In the genomic region with DNA sequence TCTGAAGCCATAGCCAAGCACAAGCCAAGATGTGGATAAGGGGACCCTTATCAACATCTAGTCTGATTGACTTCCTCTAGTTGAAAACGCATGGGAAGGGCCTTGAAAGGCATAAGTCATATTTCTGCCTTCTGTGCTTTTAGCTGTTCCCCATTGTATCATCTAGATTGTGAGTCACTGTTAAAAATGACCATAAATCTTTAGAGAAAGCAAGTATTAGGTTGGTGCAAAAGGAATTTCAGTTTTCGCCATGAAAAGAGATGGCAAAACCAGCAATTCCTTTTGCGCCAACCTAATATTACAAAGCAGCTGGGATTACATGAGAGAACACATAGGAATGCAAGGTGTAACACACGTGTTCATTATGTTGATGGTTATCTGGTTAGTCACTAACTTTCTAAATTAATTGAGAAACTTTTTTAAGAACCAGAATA, we compare ENCODE assay signal across 17 cellular contexts.
DNase-seq lines count a peak whose midpoint lies in the region; ATAC-seq and TF ChIP-seq lines count a peak whose summit lies in the region.
"Had no signal": no experiment of that assay in that cellular context is flagged by ENCODE, and none has a peak within 500 bp of the region (broad histone marks: within the 10 kb centered on the region; RNA-seq: fewer than 3 reads in every experiment).

No MANE protein-coding gene starts in this region.

- TF ChIP-seq CTCF in HFFc6 (IDR thresholded peaks at IDR 0.05): no peak
- TF ChIP-seq CTCF in RWPE2 (IDR thresholded peaks at IDR 0.05; ENCODE audit: poor library complexity, severe bottlenecking): no peak
- no peak for TF ChIP-seq CTCF in epithelial cell of esophagus (IDR thresholded peaks at IDR 0.05; ENCODE audit: insufficient read depth, low read depth, low read length, missing control alignments)
- no peak for TF ChIP-seq CTCF in esophagus squamous epithelium (IDR thresholded peaks at IDR 0.05)
- no peak for TF ChIP-seq CTCF in osteocyte (IDR thresholded peaks at IDR 0.05)
- TF ChIP-seq CTCF in brain microvascular endothelial cell (IDR thresholded peaks at IDR 0.05; ENCODE audit: low read depth, low read length, missing control alignments): no peak

- H3K4me1 Mint-ChIP-seq in HFFc6 (ENCODE audit: low read depth) (peaks cover 73% of the 10 kb centered on the region), osteocyte (ENCODE audit: unreplicated experiment) (peaks cover 22% of the 10 kb centered on the region)
- H3K4me1 Mint-ChIP-seq: T-cell had no signal

- H3K4me1 ChIP-seq in RWPE2 (ENCODE audit: insufficient read depth, poor library complexity, severe bottlenecking) (peaks cover 60% of the 10 kb centered on the region), esophagus squamous epithelium (peaks cover 0 to 78% (median 0%) of the 10 kb centered on the region in 3 donors)

- H3K36me3 Mint-ChIP-seq in HFFc6 (ENCODE audit: low read depth): no peaks in the 10 kb centered on the region
- no peaks in the 10 kb centered on the region for H3K36me3 Mint-ChIP-seq in osteocyte (ENCODE audit: unreplicated experiment)
- H3K36me3 Mint-ChIP-seq: T-cell had no signal

- H3K4me3 ChIP-seq in RWPE2 (ENCODE audit: severe bottlenecking): no peak overlapping the region
- H3K4me3 ChIP-seq in epithelial cell of esophagus (ENCODE audit: low read length): no peak overlapping the region
- H3K4me3 ChIP-seq in esophagus squamous epithelium: no peak overlapping the region
- H3K4me3 ChIP-seq in brain microvascular endothelial cell (ENCODE audit: low read depth, low read length): no peak overlapping the region

- H3K9me3 ChIP-seq in RWPE2 (ENCODE audit: severe bottlenecking) (no peaks in the 10 kb centered on the region), esophagus squamous epithelium (no peaks in the 10 kb centered on the region)

- H3K9me3 Mint-ChIP-seq in HFFc6 (no peaks in the 10 kb centered on the region), osteocyte (ENCODE audit: unreplicated experiment) (peaks cover 7% of the 10 kb centered on the region)
- H3K9me3 Mint-ChIP-seq: T-cell had no signal

- H3K27me3 Mint-ChIP-seq in HFFc6 (ENCODE audit: insufficient read depth) (no peaks in the 10 kb centered on the region; the same call in 1 of the 2 replicates), osteocyte (ENCODE audit: unreplicated experiment) (no peaks in the 10 kb centered on the region)

- H3K4me3 Mint-ChIP-seq in HFFc6 (no peak overlapping the region), osteocyte (ENCODE audit: unreplicated experiment) (no peak overlapping the region)
- H3K4me3 Mint-ChIP-seq: T-cell had no signal

- H3K27ac Mint-ChIP-seq in HFFc6 (peak overlapping the region; percentile 46; the same call in 1 of the 2 replicates), osteocyte (ENCODE audit: unreplicated experiment) (no peak overlapping the region)
- H3K27ac Mint-ChIP-seq: T-cell had no signal

- H3K27ac ChIP-seq in RWPE2 (ENCODE audit: poor library complexity, severe bottlenecking) (peak overlapping the region; percentile 99), esophagus squamous epithelium (peak overlapping the region in 1 of 4 donors; percentile 15), brain microvascular endothelial cell (no peak overlapping the region)

- ATAC-seq in RWPE2 (ENCODE audit: low read depth): peak; percentile 84
- ATAC-seq: SK-N-SH treated with all-trans-retinoic acid at 6 μM for 48 hours, T-cell had no signal

- H3K36me3 ChIP-seq in RWPE2 (ENCODE audit: low read depth) (no peaks in the 10 kb centered on the region), esophagus squamous epithelium (no peaks in the 10 kb centered on the region), brain microvascular endothelial cell (replicated peaks) (no peaks in the 10 kb centered on the region)

- WGBS in esophagus squamous epithelium, 2 donors: 41 to 67% methylated on average over 4 of the region's 4 CpGs

- H3K27me3 ChIP-seq in RWPE2 (ENCODE audit: insufficient read depth, poor library complexity, severe bottlenecking) (no peaks in the 10 kb centered on the region), esophagus squamous epithelium (no peaks in the 10 kb centered on the region), brain microvascular endothelial cell (replicated peaks) (no peaks in the 10 kb centered on the region)

- TF ChIP-seq POLR2A in esophagus squamous epithelium (IDR thresholded peaks at IDR 0.05): no peak

- DNase-seq in HFFc6 (peak; percentile 50), RWPE2 (ENCODE audit: low spot score) (no peak), epithelial cell of esophagus (ENCODE audit: low read depth) (peak; percentile 86), renal cortical epithelial cell (ENCODE audit: low read depth) (peak; percentile 5), HuH-7.5 (ENCODE audit: low spot score) (no peak), esophagus squamous epithelium (lab: John Stamatoyannopoulos, UW) (no peak), osteocyte (ENCODE audit: extremely low spot score, unreplicated experiment) (no peak), brain microvascular endothelial cell (no peak)
- DNase-seq: COR-L47, DMS 273 treated with DMSO at 0.1 percent for 48 hours, GF-D8, NCI-H1694 treated with DMSO at 0.1 percent for 48 hours, NCI-H510A treated with DMSO at 0.1 percent for 48 hours, NCI-H774, SIG-M5, T-cell had no signal

- in situ Hi-C loops in brain microvascular endothelial cell (cut with HindIII; ENCODE audit: low pct_ligation_motif_present, low sequenced_read_pairs): no loop called here

- intact Hi-C loops in esophagus squamous epithelium (cut with DNase I): loop anchor here (5.0 kb wide), 1 partner anchor 35 kb away; no protein-coding TSS in a partner anchor

Comparison
In these comparisons a context has a peak if more than half of its experiments do, and no peak if none do; other contexts are left out.
1. DNase-seq: peak in HFFc6 (single experiment), epithelial cell of esophagus (single experiment) and renal cortical epithelial cell (single experiment); none in RWPE2 (single experiment), HuH-7.5 (single experiment), esophagus squamous epithelium (single experiment), osteocyte (single experiment) and brain microvascular endothelial cell (single experiment).